Comparison of ENCODE assay signal across 8 cellular contexts in genomic region chr1:155206891-155207577, GRCh38. TPM values are rescaled to one million over a fixed set of nuclear protein-coding genes. Genes with fewer than 3 reads are reported as not detected.
DNase-seq lines count a peak whose midpoint lies in the region; ATAC-seq, FAIRE-seq and TF ChIP-seq lines count a peak whose summit lies in the region.

No MANE protein-coding gene starts in this region.

- H3K4me3 Mint-ChIP-seq in activated B cell treated with CpG ODN at 0.5 μM for 24 hours, result peak overlapping the region; percentile 52

- H3K27ac ChIP-seq in caudate nucleus (ENCODE audit: low read depth, low read length) (peak overlapping the region; percentile 86), keratinocyte (ENCODE audit: control insufficient read depth, insufficient read depth, low read length) (peak overlapping the region; percentile 13)

- dilution Hi-C loops in keratinocyte (cut with MboI; ENCODE audit: extremely low pct_ligation_motif_present, low sequenced_read_pairs), result no loop called here

- H3K9me3 ChIP-seq in keratinocyte (ENCODE audit: control insufficient read depth, low read depth, low read length), result no peaks in the 10 kb centered on the region

- intact Hi-C loops in activated B cell treated with CpG ODN at 0.5 μM for 24 hours (cut with micrococcal nuclease), result loop anchor here (1.0 to 5.0 kb wide), 3 partner anchors 19 to 116 kb away; partner anchors contain the start of gene SCAMP3

- no peaks in the 10 kb centered on the region for H3K9me3 Mint-ChIP-seq in activated B cell treated with CpG ODN at 0.5 μM for 24 hours

- peaks cover 15% of the 10 kb centered on the region for H3K36me3 Mint-ChIP-seq in activated B cell treated with CpG ODN at 0.5 μM for 24 hours (ENCODE audit: low read depth)

- peak overlapping the region; percentile 46 for H3K4me2 ChIP-seq in keratinocyte (ENCODE audit: control insufficient read depth, extremely low read depth, insufficient read depth, low read depth, low read length)

- peak overlapping the region; percentile 98 for H3K9ac ChIP-seq in keratinocyte (ENCODE audit: control insufficient read depth, extremely low read depth, insufficient read depth, low read length)

- H3K36me3 ChIP-seq in H7 (replicated peaks; ENCODE audit: control insufficient read depth, insufficient read depth, low read length), result peaks cover 10% of the 10 kb centered on the region
- peaks cover 2 to 5% of the 10 kb centered on the region in 2 experiments for H3K36me3 ChIP-seq in keratinocyte (ENCODE audit: control insufficient read depth in 2 of 2, extremely low read depth in 1 of 2, insufficient read depth in 2 of 2, low read length in 2 of 2)

- H2AFZ ChIP-seq in keratinocyte (ENCODE audit: control insufficient read depth, low read length), result peak overlapping the region; percentile 11

- H3K4me3 ChIP-seq in H7 (ENCODE audit: insufficient read depth, low read depth, low read length), result peak overlapping the region; percentile 31
- H3K4me3 ChIP-seq in keratinocyte (ENCODE audit: control insufficient read depth in 2 of 3, extremely low read depth in 1 of 3, insufficient read depth in 2 of 3, low read depth in 1 of 3, low read length in 3 of 3), result no peak overlapping the region

- H3K27me3 Mint-ChIP-seq in activated B cell treated with CpG ODN at 0.5 μM for 24 hours, result no peaks in the 10 kb centered on the region

- peaks cover 20% of the 10 kb centered on the region for H3K4me1 Mint-ChIP-seq in activated B cell treated with CpG ODN at 0.5 μM for 24 hours

- no peaks in the 10 kb centered on the region for H4K20me1 ChIP-seq in keratinocyte (ENCODE audit: control insufficient read depth, extremely low read depth, insufficient read depth, low read length)

- H3K9me1 ChIP-seq in keratinocyte (ENCODE audit: control insufficient read depth, extremely low read depth, insufficient read depth, low read length), result no peaks in the 10 kb centered on the region

- CTCF ChIA-PET in activated B cell treated with CpG ODN at 0.5 μM for 24 hours (lab: Charles Lee), result interaction anchor here (0.8 to 7.6 kb wide), 12 partner anchors 11 to 117 kb away, joined by 3 to 110 read pairs (median 5); partner anchors contain the start of genes KRTCAP2, RUSC1 and TRIM46

- H3K79me2 ChIP-seq in keratinocyte (ENCODE audit: control insufficient read depth, insufficient read depth, low read length), result peaks cover 12% of the 10 kb centered on the region

- H3K4me1 ChIP-seq in keratinocyte (ENCODE audit: control insufficient read depth, extremely low read depth, insufficient read depth, low read length), result peaks cover 22% of the 10 kb centered on the region

- POLR2A ChIA-PET in activated B cell treated with CpG ODN at 0.5 μM for 24 hours (lab: Charles Lee), result interaction anchor here (0.5 to 3.7 kb wide), 8 partner anchors 12 to 356 kb away, joined by 3 to 75 read pairs (median 6); no protein-coding TSS in a partner anchor

- ATAC-seq in activated B cell treated with CpG ODN at 0.5 μM for 24 hours (ENCODE audit: low read depth) (peak; percentile 41), GM18873 (IDR thresholded peaks at IDR 0.05; ENCODE audit: low FRiP score, unreplicated experiment) (no peak)

- H3K27me3 ChIP-seq in H7 (ENCODE audit: control insufficient read depth, insufficient read depth, low read length), result no peaks in the 10 kb centered on the region
- no peaks in the 10 kb centered on the region for H3K27me3 ChIP-seq in keratinocyte (ENCODE audit: control insufficient read depth, extremely low read depth, insufficient read depth, low read length)

- TF ChIP-seq CTCF in activated B cell treated with CpG ODN at 0.5 μM for 24 hours (IDR thresholded peaks at IDR 0.05) (peak; percentile 38), keratinocyte (optimal IDR thresholded peaks at IDR 0.05 in 1 of 3, IDR thresholded peaks at IDR 0.05 in 1 of 3, conservative IDR thresholded peaks at IDR 0.05 in 1 of 3; ENCODE audit: extremely low read depth in 1 of 3, insufficient read depth in 2 of 3, low read length in 3 of 3) (peak; percentile 92 to 97 (median 95))

- FAIRE-seq in keratinocyte (lab: Jason Lieb, UNC), result peak; percentile 60

- peak; percentile 79 for DNase-seq in AG08395 (ENCODE audit: low spot score)
- peak; percentile 87 for DNase-seq in H7
- peak; percentile 96 for DNase-seq in NCI-H345 (lab: John Stamatoyannopoulos, UW)
- peak; percentile 84 for DNase-seq in activated B cell treated with CpG ODN at 0.5 μM for 24 hours
- peak in 53 of 61 donors; percentile 18 to 89 (median 58) for DNase-seq in caudate nucleus (lab: John Stamatoyannopoulos, UW)
- DNase-seq in keratinocyte (ENCODE audit: low read depth, low spot score), result no peak
- peak; percentile 84 to 88 for DNase-seq in stimulated activated CD4-positive, alpha-beta T cell treated with anti-CD3 and anti-CD28 coated beads, Interleukin-15, amount 100 ng/mL, for 1 hour (ENCODE audit: low read depth in 1 of 2, low spot score in 1 of 2)

- H3K27ac Mint-ChIP-seq in activated B cell treated with CpG ODN at 0.5 μM for 24 hours, result peak overlapping the region; percentile 74

RNA-seq across cellular contexts. Expression of gene THBS3, which starts 0.7 kb away (rescaled TPM):
- 14.9 and 21.5 TPM in 2 replicates for total RNA-seq in H7 (2014; rRNA removed; shearing (Covaris generic))
- total RNA-seq in activated B cell treated with CpG ODN at 0.5 μM for 24 hours, result 9.7 and 15.3 TPM in 2 replicates
- polyA plus RNA-seq in keratinocyte, result 14.4 to 36.0 TPM (median 16.2 TPM) in 3 replicates
- 25.5 TPM for polyA plus RNA-seq in keratinocyte (2011; ENCODE audit: low read depth)
- 6.5 and 8.4 TPM in 2 replicates for polyA plus RNA-seq in keratinocyte (2011; cell fraction: cytosol; rRNA removed)
- 99.2 and 112 TPM in 2 replicates for polyA plus RNA-seq in keratinocyte (2011; cell fraction: nucleus; rRNA removed)
- polyA plus RNA-seq in keratinocyte (2012; ENCODE audit: low replicate concordance), result 11.8 and 32.9 TPM in 2 replicates
- polyA minus RNA-seq in keratinocyte, result 23.7 to 34.4 TPM (median 27.5 TPM) in 3 replicates
- 12.5 TPM for polyA minus RNA-seq in keratinocyte (2011; cell fraction: cytosol; rRNA and poly(A)+ RNA removed)
- polyA minus RNA-seq in keratinocyte (2011; cell fraction: nucleus; rRNA and poly(A)+ RNA removed), result 22.6 and 28.6 TPM in 2 replicates

RNA-seq across cellular contexts. Expression of gene MTX1, which starts 1.5 kb away (rescaled TPM):
- 180 and 221 TPM in 2 replicates for total RNA-seq in H7 (2014; rRNA removed; shearing (Covaris generic))
- total RNA-seq in activated B cell treated with CpG ODN at 0.5 μM for 24 hours, result 36.7 and 38.2 TPM in 2 replicates
- polyA plus RNA-seq in keratinocyte, result 43.4 to 69.9 TPM (median 59.5 TPM) in 3 replicates
- 3.8 TPM for polyA plus RNA-seq in keratinocyte (2011; ENCODE audit: low read depth)
- polyA plus RNA-seq in keratinocyte (2011; cell fraction: cytosol; rRNA removed), result 36.1 and 59.2 TPM in 2 replicates
- 31.1 and 36.4 TPM in 2 replicates for polyA plus RNA-seq in keratinocyte (2011; cell fraction: nucleus; rRNA removed)
- polyA plus RNA-seq in keratinocyte (2012; ENCODE audit: low replicate concordance), result 36.9 and 60.2 TPM in 2 replicates
- 34.7 to 71.9 TPM (median 51.0 TPM) in 3 replicates for polyA minus RNA-seq in keratinocyte
- 60.6 TPM for polyA minus RNA-seq in keratinocyte (2011; cell fraction: cytosol; rRNA and poly(A)+ RNA removed)
- 16.4 and 18.3 TPM in 2 replicates for polyA minus RNA-seq in keratinocyte (2011; cell fraction: nucleus; rRNA and poly(A)+ RNA removed)

RNA-seq across cellular contexts. Expression of gene TRIM46, which starts 33.4 kb away (rescaled TPM):
- total RNA-seq in H7 (2014; rRNA removed; shearing (Covaris generic)), result 9.9 and 11.1 TPM in 2 replicates
- total RNA-seq in activated B cell treated with CpG ODN at 0.5 μM for 24 hours, result 1.2 and 1.9 TPM in 2 replicates
- polyA plus RNA-seq in keratinocyte, result 1.6 to 4.5 TPM (median 1.7 TPM) in 3 replicates
- 0.31 TPM for polyA plus RNA-seq in keratinocyte (2011; ENCODE audit: low read depth)
- polyA plus RNA-seq in keratinocyte (2011; cell fraction: cytosol; rRNA removed), result 1.3 and 2.6 TPM in 2 replicates
- polyA plus RNA-seq in keratinocyte (2011; cell fraction: nucleus; rRNA removed), result 9.1 and 14.9 TPM in 2 replicates
- 0.32 and 2.1 TPM in 2 replicates for polyA plus RNA-seq in keratinocyte (2012; ENCODE audit: low replicate concordance)
- 3.2 to 6.3 TPM (median 4.0 TPM) in 3 replicates for polyA minus RNA-seq in keratinocyte
- polyA minus RNA-seq in keratinocyte (2011; cell fraction: cytosol; rRNA and poly(A)+ RNA removed), result 4.6 TPM
- 6.1 and 8.1 TPM in 2 replicates for polyA minus RNA-seq in keratinocyte (2011; cell fraction: nucleus; rRNA and poly(A)+ RNA removed)

RNA-seq across cellular contexts. Expression of gene KRTCAP2, which starts 33.9 kb away (rescaled TPM):
- total RNA-seq in H7 (2014; rRNA removed; shearing (Covaris generic)), result 165 and 204 TPM in 2 replicates
- total RNA-seq in activated B cell treated with CpG ODN at 0.5 μM for 24 hours, result 128 and 132 TPM in 2 replicates
- polyA plus RNA-seq in keratinocyte, result 99.1 to 183 TPM (median 127 TPM) in 3 replicates
- 30.8 TPM for polyA plus RNA-seq in keratinocyte (2011; ENCODE audit: low read depth)
- 176 and 199 TPM in 2 replicates for polyA plus RNA-seq in keratinocyte (2011; cell fraction: cytosol; rRNA removed)
- polyA plus RNA-seq in keratinocyte (2011; cell fraction: nucleus; rRNA removed), result 136 and 150 TPM in 2 replicates
- polyA plus RNA-seq in keratinocyte (2012; ENCODE audit: low replicate concordance), result 216 and 229 TPM in 2 replicates
- 140 to 403 TPM (median 203 TPM) in 3 replicates for polyA minus RNA-seq in keratinocyte
- 199 TPM for polyA minus RNA-seq in keratinocyte (2011; cell fraction: cytosol; rRNA and poly(A)+ RNA removed)
- 30.2 and 35.8 TPM in 2 replicates for polyA minus RNA-seq in keratinocyte (2011; cell fraction: nucleus; rRNA and poly(A)+ RNA removed)

RNA-seq across cellular contexts. Expression of gene ENTREP3, which starts 48.2 kb away (rescaled TPM):
- 9.4 and 14.7 TPM in 2 replicates for total RNA-seq in H7 (2014; rRNA removed; shearing (Covaris generic))
- 13.7 and 14.8 TPM in 2 replicates for total RNA-seq in activated B cell treated with CpG ODN at 0.5 μM for 24 hours
- polyA plus RNA-seq in keratinocyte, result 8.8 to 12.6 TPM (median 9.2 TPM) in 3 replicates
- 5.9 TPM for polyA plus RNA-seq in keratinocyte (2011; ENCODE audit: low read depth)
- 13.5 and 25.2 TPM in 2 replicates for polyA plus RNA-seq in keratinocyte (2011; cell fraction: cytosol; rRNA removed)
- polyA plus RNA-seq in keratinocyte (2011; cell fraction: nucleus; rRNA removed), result 22.5 and 30.8 TPM in 2 replicates
- polyA plus RNA-seq in keratinocyte (2012; ENCODE audit: low replicate concordance), result 26.2 and 38.0 TPM in 2 replicates
- polyA minus RNA-seq in keratinocyte, result 7.4 to 47.3 TPM (median 8.8 TPM) in 3 replicates
- 32.0 TPM for polyA minus RNA-seq in keratinocyte (2011; cell fraction: cytosol; rRNA and poly(A)+ RNA removed)
- 13.2 and 13.6 TPM in 2 replicates for polyA minus RNA-seq in keratinocyte (2011; cell fraction: nucleus; rRNA and poly(A)+ RNA removed)
